In genomic region chr6:159334068-159334467, GRCh38 we compare ENCODE assay signal across 11 cellular contexts.
"Had no signal": no experiment of that assay in that cellular context is flagged by ENCODE, and none has a peak within 500 bp of the region (broad histone marks: within the 10 kb centered on the region; RNA-seq: fewer than 3 reads in every experiment).

No MANE protein-coding gene starts in this region.

- ATAC-seq: activated naive CD4-positive, alpha-beta T cell treated with anti-CD3 and anti-CD28 coated beads, Interleukin-2, amount 50 U/mL, for 72 hours; activated naive CD8-positive, alpha-beta T cell treated with anti-CD3 and anti-CD28 coated beads, Interleukin-2, amount 50 U/mL, for 24 hours; activated T-cell treated with anti-CD3 and anti-CD28 coated beads, Interleukin-2, amount 50 U/mL, for 4 hours; activated T-cell treated with anti-CD3 and anti-CD28 coated beads, Interleukin-2, amount 50 U/mL, for 72 hours; activated T-helper 17 cell treated with anti-CD3 and anti-CD28 coated beads, Interleukin-2, amount 50 U/mL, for 72 hours; body of pancreas had no signal

- H3K36me3 ChIP-seq: adrenal gland, ascending aorta, brain microvascular endothelial cell, breast epithelium, cardiac muscle cell had no signal

- H3K4me1 ChIP-seq: adrenal gland, ascending aorta, body of pancreas, breast epithelium had no signal

- H3K4me3 ChIP-seq: adrenal gland, ascending aorta, body of pancreas, breast epithelium, cardiac muscle cell had no signal

- H3K27ac ChIP-seq: adrenal gland, ascending aorta, body of pancreas, brain microvascular endothelial cell, breast epithelium, cardiac muscle cell had no signal
